In the genomic region with DNA sequence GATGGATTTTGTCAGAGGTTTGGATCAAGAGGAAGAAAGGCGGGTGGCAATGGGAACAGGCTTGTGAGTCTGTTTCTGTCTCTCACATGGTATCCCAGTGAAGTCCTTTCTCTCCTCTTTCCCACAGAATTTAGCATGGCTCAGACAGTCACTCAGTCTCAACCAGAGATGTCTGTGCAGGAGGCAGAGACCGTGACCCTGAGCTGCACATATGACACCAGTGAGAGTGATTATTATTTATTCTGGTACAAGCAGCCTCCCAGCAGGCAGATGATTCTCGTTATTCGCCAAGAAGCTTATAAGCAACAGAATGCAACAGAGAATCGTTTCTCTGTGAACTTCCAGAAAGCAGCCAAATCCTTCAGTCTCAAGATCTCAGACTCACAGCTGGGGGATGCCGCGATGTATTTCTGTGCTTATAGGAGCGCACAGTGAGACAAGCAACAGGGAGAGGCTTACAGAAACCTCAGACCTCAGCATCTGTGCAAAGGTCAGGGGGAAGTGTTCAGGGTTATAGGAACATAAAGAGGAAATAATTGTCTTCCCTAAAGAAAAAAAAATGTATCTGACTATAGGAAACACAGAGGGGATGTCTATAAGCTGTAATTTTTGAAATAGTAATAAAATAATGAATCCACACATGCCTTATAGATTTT, we compare ENCODE assay signal across 15 cellular contexts.
DNase-seq lines count a peak whose midpoint lies in the region; ATAC-seq and TF ChIP-seq lines count a peak whose summit lies in the region.
"Had no signal": no experiment of that assay in that cellular context is flagged by ENCODE, and none has a peak within 500 bp of the region (broad histone marks: within the 10 kb centered on the region; RNA-seq: fewer than 3 reads in every experiment).

No MANE protein-coding gene starts in this region.

- CTCF ChIA-PET in activated CD8-positive, alpha-beta T cell treated with anti-CD3 and anti-CD28 coated beads, Interleukin-2, amount 10 ng/mL, durations not matched to agents 7 days and 5 days (lab: Charles Lee), result no interaction called here
- CTCF ChIA-PET in PC-9 (lab: Charles Lee), result interaction anchor here (0.6 kb wide), 1 partner anchor 193 kb away, joined by 3 read pairs; no protein-coding TSS in a partner anchor

- POLR2A ChIA-PET in activated CD8-positive, alpha-beta T cell treated with anti-CD3 and anti-CD28 coated beads, Interleukin-2, amount 10 ng/mL, durations not matched to agents 7 days and 5 days (lab: Charles Lee), result interaction anchor here (1.6 kb wide), 1 partner anchor 213 kb away, joined by 4 read pairs; no protein-coding TSS in a partner anchor
- POLR2A ChIA-PET in PC-9 (lab: Charles Lee; ENCODE audit: unreplicated experiment), result no interaction called here

- H3K27ac Mint-ChIP-seq in activated CD4-positive, alpha-beta T cell treated with anti-CD3 and anti-CD28 coated beads, Interleukin-2, amount 10 ng/mL, durations not matched to agents 24 days and 14 days, result peak overlapping the region; percentile 88
- peak overlapping the region; percentile 73 for H3K27ac Mint-ChIP-seq in activated CD8-positive, alpha-beta T cell treated with anti-CD3 and anti-CD28 coated beads, Interleukin-2, amount 10 ng/mL, durations not matched to agents 7 days and 5 days
- H3K27ac Mint-ChIP-seq in osteocyte (ENCODE audit: unreplicated experiment), result peak overlapping the region; percentile 84

- H3K4me2 ChIP-seq in Loucy (ENCODE audit: low read depth, low read length, poor library complexity, severe bottlenecking) (peak overlapping the region; percentile 31), PC-9 (no peak overlapping the region)

- H3K9me2 ChIP-seq in Loucy (replicated peaks; ENCODE audit: low read depth, low read length) (no peaks in the 10 kb centered on the region), PC-9 (ENCODE audit: insufficient read depth) (no peaks in the 10 kb centered on the region)

- TF ChIP-seq CTCF in Loucy (conservative IDR thresholded peaks at IDR 0.05; ENCODE audit: low read length) (no peak), osteocyte (IDR thresholded peaks at IDR 0.05) (no peak), esophagus squamous epithelium (IDR thresholded peaks at IDR 0.05) (no peak), PC-9 (conservative IDR thresholded peaks at IDR 0.05) (no peak)

- intact Hi-C loops in activated CD4-positive, alpha-beta T cell treated with anti-CD3 and anti-CD28 coated beads, Interleukin-2, amount 10 ng/mL, durations not matched to agents 24 days and 14 days (cut with micrococcal nuclease), result no loop called here
- intact Hi-C loops in esophagus squamous epithelium (cut with DNase I), result no loop called here
- intact Hi-C loops in PC-9 (cut with micrococcal nuclease; ENCODE audit: unreplicated experiment), result no loop called here

- H2AFZ ChIP-seq in Loucy (ENCODE audit: low read length) (0 out of 2 replicates have a peak overlapping the region, but pooled peaks have one; percentile 23), PC-9 (no peak overlapping the region)

- H3K27me3 ChIP-seq in Loucy (ENCODE audit: insufficient read depth, low read length, poor library complexity, severe bottlenecking), result no peaks in the 10 kb centered on the region
- peaks cover 0 to 11% (median 0%) of the 10 kb centered on the region in 4 donors for H3K27me3 ChIP-seq in esophagus squamous epithelium
- H3K27me3 ChIP-seq in PC-9 (ENCODE audit: insufficient read depth, low read depth), result no peaks in the 10 kb centered on the region
- H3K27me3 ChIP-seq: testis had no signal

- H3K9ac ChIP-seq in Loucy (ENCODE audit: low read depth, low read length, poor library complexity, severe bottlenecking), result no peak overlapping the region

- H3K27me3 Mint-ChIP-seq in activated CD4-positive, alpha-beta T cell treated with anti-CD3 and anti-CD28 coated beads, Interleukin-2, amount 10 ng/mL, durations not matched to agents 24 days and 14 days, result no peaks in the 10 kb centered on the region
- no peaks in the 10 kb centered on the region for H3K27me3 Mint-ChIP-seq in activated CD8-positive, alpha-beta T cell treated with anti-CD3 and anti-CD28 coated beads, Interleukin-2, amount 10 ng/mL, durations not matched to agents 7 days and 5 days (ENCODE audit: low read depth)
- H3K27me3 Mint-ChIP-seq in osteocyte (ENCODE audit: unreplicated experiment), result peaks cover 5% of the 10 kb centered on the region

- TF ChIP-seq POLR2A in esophagus squamous epithelium (IDR thresholded peaks at IDR 0.05), result no peak

- H3K27ac ChIP-seq in esophagus squamous epithelium, result no peak overlapping the region
- no peak overlapping the region for H3K27ac ChIP-seq in PC-9
- H3K27ac ChIP-seq: foreskin keratinocyte, lower lobe of right lung, testis had no signal

- H3K4me1 ChIP-seq in Loucy (ENCODE audit: insufficient read depth, low read length, poor library complexity, severe bottlenecking) (peaks cover 18% of the 10 kb centered on the region), esophagus squamous epithelium (peaks cover 0 to 22% (median 5%) of the 10 kb centered on the region in 3 donors), PC-9 (replicated peaks; ENCODE audit: insufficient read depth) (peaks cover 8% of the 10 kb centered on the region; the same call in 1 of the 2 replicates)
- H3K4me1 ChIP-seq: testis had no signal

- H3K9me3 Mint-ChIP-seq in activated CD4-positive, alpha-beta T cell treated with anti-CD3 and anti-CD28 coated beads, Interleukin-2, amount 10 ng/mL, durations not matched to agents 24 days and 14 days, result no peaks in the 10 kb centered on the region
- H3K9me3 Mint-ChIP-seq in activated CD8-positive, alpha-beta T cell treated with anti-CD3 and anti-CD28 coated beads, Interleukin-2, amount 10 ng/mL, durations not matched to agents 7 days and 5 days (ENCODE audit: insufficient read depth), result no peaks in the 10 kb centered on the region
- H3K9me3 Mint-ChIP-seq in osteocyte (ENCODE audit: unreplicated experiment), result no peaks in the 10 kb centered on the region

- WGBS in esophagus squamous epithelium, 2 donors, result 55 to 75% methylated on average over 6 to 7 of the region's 8 CpGs

- H3K4me3 ChIP-seq in Loucy (ENCODE audit: low read length, poor library complexity, severe bottlenecking) (no peak overlapping the region), esophagus squamous epithelium (no peak overlapping the region), PC-9 (no peak overlapping the region)
- H3K4me3 ChIP-seq: lower lobe of right lung, testis had no signal

- H3K9me3 ChIP-seq in Loucy (ENCODE audit: insufficient read depth, low read depth, low read length), result no peaks in the 10 kb centered on the region
- no peaks in the 10 kb centered on the region for H3K9me3 ChIP-seq in esophagus squamous epithelium
- H3K9me3 ChIP-seq in PC-9 (ENCODE audit: insufficient read depth, low read depth), result no peaks in the 10 kb centered on the region
- H3K9me3 ChIP-seq: lower lobe of right lung, testis had no signal

- H3F3A ChIP-seq in Loucy (ENCODE audit: low read depth) (no peaks in the 10 kb centered on the region), PC-9 (ENCODE audit: insufficient read depth, low read depth) (no peaks in the 10 kb centered on the region)

- DNase-seq in activated CD4-positive, alpha-beta T cell treated with anti-CD3 and anti-CD28 coated beads, Interleukin-2, amount 10 ng/mL, durations not matched to agents 24 days and 14 days, result no peak
- DNase-seq in activated CD4-positive, alpha-beta T cell treated with anti-CD3 and anti-CD28 coated beads, Interleukin-2, amount 50 U/mL, for 1 hour, result no peak
- no peak for DNase-seq in activated CD8-positive, alpha-beta T cell treated with anti-CD3 and anti-CD28 coated beads, Interleukin-2, amount 10 ng/mL, durations not matched to agents 7 days and 5 days
- no peak for DNase-seq in osteocyte (ENCODE audit: extremely low spot score, unreplicated experiment)
- no peak for DNase-seq in esophagus squamous epithelium (lab: John Stamatoyannopoulos, UW)
- no peak for DNase-seq in PC-9
- DNase-seq: Calu3, foreskin keratinocyte, lower lobe of right lung, NCI-H2029, NCI-H524, retina, testis had no signal

- peak overlapping the region; percentile 83 for H3K4me3 Mint-ChIP-seq in activated CD4-positive, alpha-beta T cell treated with anti-CD3 and anti-CD28 coated beads, Interleukin-2, amount 10 ng/mL, durations not matched to agents 24 days and 14 days
- H3K4me3 Mint-ChIP-seq in activated CD8-positive, alpha-beta T cell treated with anti-CD3 and anti-CD28 coated beads, Interleukin-2, amount 10 ng/mL, durations not matched to agents 7 days and 5 days, result peak overlapping the region; percentile 71
- H3K4me3 Mint-ChIP-seq in osteocyte (ENCODE audit: unreplicated experiment), result no peak overlapping the region

- H4K20me1 ChIP-seq in Loucy (ENCODE audit: insufficient read depth, low read length, poor library complexity, severe bottlenecking) (no peaks in the 10 kb centered on the region), PC-9 (ENCODE audit: insufficient read depth) (no peaks in the 10 kb centered on the region)

- H3K36me3 ChIP-seq in Loucy (ENCODE audit: insufficient read depth, low read length), result no peaks in the 10 kb centered on the region
- no peaks in the 10 kb centered on the region for H3K36me3 ChIP-seq in esophagus squamous epithelium
- no peaks in the 10 kb centered on the region for H3K36me3 ChIP-seq in PC-9 (ENCODE audit: low read depth)
- H3K36me3 ChIP-seq: lower lobe of right lung had no signal

- no peaks in the 10 kb centered on the region for H3K4me1 Mint-ChIP-seq in activated CD4-positive, alpha-beta T cell treated with anti-CD3 and anti-CD28 coated beads, Interleukin-2, amount 10 ng/mL, durations not matched to agents 24 days and 14 days
- peaks cover 4% of the 10 kb centered on the region for H3K4me1 Mint-ChIP-seq in activated CD8-positive, alpha-beta T cell treated with anti-CD3 and anti-CD28 coated beads, Interleukin-2, amount 10 ng/mL, durations not matched to agents 7 days and 5 days (ENCODE audit: low read depth)
- H3K4me1 Mint-ChIP-seq in osteocyte (ENCODE audit: unreplicated experiment), result peaks cover 56% of the 10 kb centered on the region

- H3K36me3 Mint-ChIP-seq in activated CD4-positive, alpha-beta T cell treated with anti-CD3 and anti-CD28 coated beads, Interleukin-2, amount 10 ng/mL, durations not matched to agents 24 days and 14 days (ENCODE audit: low read depth), result no peaks in the 10 kb centered on the region
- H3K36me3 Mint-ChIP-seq in activated CD8-positive, alpha-beta T cell treated with anti-CD3 and anti-CD28 coated beads, Interleukin-2, amount 10 ng/mL, durations not matched to agents 7 days and 5 days (ENCODE audit: low read depth), result no peaks in the 10 kb centered on the region
- no peaks in the 10 kb centered on the region for H3K36me3 Mint-ChIP-seq in osteocyte (ENCODE audit: unreplicated experiment)

- H3K79me2 ChIP-seq in Loucy (ENCODE audit: insufficient read depth, low read length), result no peaks in the 10 kb centered on the region
- no peaks in the 10 kb centered on the region for H3K79me2 ChIP-seq in PC-9 (ENCODE audit: low read depth)

- no peak for ATAC-seq in activated CD8-positive, alpha-beta T cell treated with anti-CD3 and anti-CD28 coated beads, Interleukin-2, amount 10 ng/mL, durations not matched to agents 7 days and 5 days
- ATAC-seq in GM19328 (IDR thresholded peaks at IDR 0.05; ENCODE audit: unreplicated experiment), result no peak
- ATAC-seq: foreskin keratinocyte had no signal

- BruUV-seq in PC-9 (replicated peaks; lab: Mats Ljungman, UMichigan), result no TSS peak
